Comparison of ENCODE assay signal across 21 cellular contexts in genomic region chr3:66602237-66602636, GRCh38.
DNase-seq lines count a peak whose midpoint lies in the region; ATAC-seq and TF ChIP-seq lines count a peak whose summit lies in the region.
"Had no signal": no experiment of that assay in that cellular context is flagged by ENCODE, and none has a peak within 500 bp of the region (broad histone marks: within the 10 kb centered on the region; RNA-seq: fewer than 3 reads in every experiment).

No MANE protein-coding gene starts in this region.

- H4K8ac ChIP-seq in IMR-90 (ENCODE audit: low read depth in 2 of 2, low read length in 2 of 2) (no peak overlapping the region), mesenchymal stem cell (ENCODE audit: low read length) (no peak overlapping the region)

- H3K36me3 ChIP-seq in IMR-90 (ENCODE audit: control insufficient read depth, insufficient read depth, low read length): no peaks in the 10 kb centered on the region
- no peaks in the 10 kb centered on the region for H3K36me3 ChIP-seq in prostate gland
- H3K36me3 ChIP-seq in mesenchymal stem cell (ENCODE audit: control insufficient read depth in 1 of 2, insufficient read depth in 2 of 2, low read depth in 1 of 2, low read length in 2 of 2): no peaks in the 10 kb centered on the region
- H3K36me3 ChIP-seq: SJCRH30 had no signal

- no peak overlapping the region for H2AK5ac ChIP-seq in IMR-90 (ENCODE audit: low read depth, low read length)
- no peak overlapping the region for H2AK5ac ChIP-seq in mesenchymal stem cell (ENCODE audit: low read length, severe bottlenecking)

- H3K4me3 ChIP-seq in IMR-90 (ENCODE audit: insufficient read depth, low read depth, low read length): no peak overlapping the region
- H3K4me3 ChIP-seq in prostate gland: no peak overlapping the region
- H3K4me3 ChIP-seq in mesenchymal stem cell (ENCODE audit: insufficient read depth in 1 of 2, low read depth in 1 of 2, low read length in 2 of 2): no peak overlapping the region
- H3K4me3 ChIP-seq: SJCRH30 had no signal

- TF ChIP-seq RAD21 in IMR-90 (IDR thresholded peaks at IDR 0.05; ENCODE audit: low read length): no peak

- H2AFZ ChIP-seq in IMR-90 (replicated peaks; ENCODE audit: low read length, poor library complexity) (no peak overlapping the region), mesenchymal stem cell (ENCODE audit: low read depth, low read length) (no peak overlapping the region)

- no peak for ATAC-seq in IMR-90 (ENCODE audit: low read depth)
- ATAC-seq in Right ventricle myocardium superior (ENCODE audit: poor library complexity): no peak
- ATAC-seq: HepG2 had no signal

- TF ChIP-seq POLR2A in IMR-90 (IDR thresholded peaks at IDR 0.05; ENCODE audit: low read depth, low read length) (no peak), prostate gland (IDR thresholded peaks at IDR 0.05) (no peak)

- no peak overlapping the region for H2BK12ac ChIP-seq in mesenchymal stem cell (ENCODE audit: low read length in 2 of 2)

- POLR2A ChIA-PET in IMR-90 (lab: Charles Lee; ENCODE audit: unreplicated experiment): no interaction called here

- H3K14ac ChIP-seq in IMR-90 (replicated peaks; ENCODE audit: low read depth, low read length): no peak overlapping the region
- no peak overlapping the region for H3K14ac ChIP-seq in mesenchymal stem cell (ENCODE audit: low read length in 2 of 2)

- DNase-seq in IMR-90 (peak; percentile 42), epithelial cell of prostate (ENCODE audit: low read depth, low spot score) (no peak), prostate gland (ENCODE audit: low spot score) (no peak), mesenchymal stem cell (no peak), G401 (ENCODE audit: low spot score) (no peak), Right ventricle myocardium superior (no peak)
- DNase-seq in stimulated activated CD4-positive, alpha-beta T cell treated with anti-CD3 and anti-CD28 coated beads, Interleukin-4, amount 100 ng/mL, for 24 hours: no peak
- DNase-seq: DMS53, GF-D8, H9, HFFc6, KBM-7, NCI-H1105 treated with DMSO at 0.1 percent for 48 hours, NCI-H1694, NCI-H2081 treated with DMSO at 0.1 percent for 48 hours, NCI-H446 treated with DMSO at 0.1 percent for 48 hours, NCI-H526 treated with DMSO at 0.1 percent for 48 hours, SJCRH30 had no signal

- H4K20me1 ChIP-seq in IMR-90 (ENCODE audit: insufficient read depth, low read length): no peaks in the 10 kb centered on the region

- H3K56ac ChIP-seq in IMR-90 (ENCODE audit: extremely low read depth, insufficient read depth, low read length): no peak overlapping the region

- H2AK9ac ChIP-seq in IMR-90 (replicated peaks; ENCODE audit: low read depth, low read length, poor library complexity): no peak overlapping the region

- H3K9ac ChIP-seq in IMR-90 (ENCODE audit: low read depth, low read length) (no peak overlapping the region), mesenchymal stem cell (ENCODE audit: low read length) (no peak overlapping the region)

- H3K79me1 ChIP-seq in IMR-90 (ENCODE audit: low read depth in 1 of 2, low read length in 2 of 2) (no peaks in the 10 kb centered on the region), mesenchymal stem cell (replicated peaks; ENCODE audit: low read length, poor library complexity, severe bottlenecking) (no peaks in the 10 kb centered on the region)

- H4K91ac ChIP-seq in IMR-90 (ENCODE audit: insufficient read depth, low read depth, low read length) (no peak overlapping the region), mesenchymal stem cell (ENCODE audit: low read length) (no peak overlapping the region)

- no peak overlapping the region for H3K4me2 ChIP-seq in IMR-90 (ENCODE audit: low read depth, low read length)
- no peak overlapping the region for H3K4me2 ChIP-seq in mesenchymal stem cell (ENCODE audit: low read length, poor library complexity, severe bottlenecking)

- no peak overlapping the region for H4K5ac ChIP-seq in IMR-90 (ENCODE audit: low read depth, low read length)

- H3K27ac ChIP-seq in IMR-90 (ENCODE audit: insufficient read depth, low read length) (no peak overlapping the region), VCaP (peak overlapping the region; percentile 36; the same call in 1 of the 2 replicates), epithelial cell of prostate (peak overlapping the region; percentile 83), prostate gland (peak overlapping the region; percentile 41 to 68), mesenchymal stem cell (ENCODE audit: low read length, poor library complexity, severe bottlenecking) (no peak overlapping the region)
- H3K27ac ChIP-seq: HL-60, SJCRH30 had no signal

- H3K9me3 ChIP-seq in IMR-90 (ENCODE audit: control insufficient read depth, insufficient read depth, low read length) (no peaks in the 10 kb centered on the region), prostate gland (no peaks in the 10 kb centered on the region), mesenchymal stem cell (ENCODE audit: control insufficient read depth, low read length) (no peaks in the 10 kb centered on the region)
- H3K9me3 ChIP-seq: SJCRH30 had no signal

- in situ Hi-C loops in IMR-90 (cut with MboI; ENCODE audit: low sequenced_read_pairs) (no loop called here), G401 (cut with HindIII; ENCODE audit: low sequenced_read_pairs) (no loop called here)

- H3K18ac ChIP-seq in IMR-90 (ENCODE audit: low read depth, low read length) (no peak overlapping the region), mesenchymal stem cell (ENCODE audit: low read depth in 1 of 2, low read length in 2 of 2) (no peak overlapping the region)

- peaks cover 3% of the 10 kb centered on the region for H3K4me1 ChIP-seq in IMR-90 (ENCODE audit: control insufficient read depth, insufficient read depth, low read length)
- peaks cover 3% of the 10 kb centered on the region for H3K4me1 ChIP-seq in prostate gland (replicated peaks)
- peaks cover 3% of the 10 kb centered on the region for H3K4me1 ChIP-seq in mesenchymal stem cell (ENCODE audit: control insufficient read depth, insufficient read depth, low read depth, low read length)

- H2BK5ac ChIP-seq in IMR-90 (ENCODE audit: low read depth, low read length, poor library complexity, severe bottlenecking): no peak overlapping the region
- H2BK5ac ChIP-seq in mesenchymal stem cell (ENCODE audit: low read depth, low read length, poor library complexity, severe bottlenecking): no peak overlapping the region

- CTCF ChIA-PET in IMR-90 (lab: Yijun Ruan, JAX): no interaction called here

- H2BK20ac ChIP-seq in IMR-90 (ENCODE audit: low read depth, low read length): no peak overlapping the region

- H2BK15ac ChIP-seq in IMR-90 (ENCODE audit: low read depth, low read length) (0 out of 3 replicates have a peak overlapping the region, but pooled peaks have one; percentile 41), mesenchymal stem cell (ENCODE audit: low read depth, poor library complexity, severe bottlenecking) (no peak overlapping the region)

- BruUV-seq in IMR-90 (replicated peaks; lab: Mats Ljungman, UMichigan): no TSS peak

- H2BK120ac ChIP-seq in IMR-90 (ENCODE audit: low read depth, low read length): no peak overlapping the region
- no peak overlapping the region for H2BK120ac ChIP-seq in mesenchymal stem cell (ENCODE audit: low read depth, low read length)

- intact Hi-C loops in IMR-90 (cut with micrococcal nuclease) (no loop called here), prostate gland (cut with DNase I) (no loop called here), Right ventricle myocardium superior (cut with DNase I) (no loop called here)

- H3K23ac ChIP-seq in IMR-90 (ENCODE audit: low read depth, low read length) (no peak overlapping the region), mesenchymal stem cell (ENCODE audit: low read length in 2 of 2) (no peak overlapping the region)

- dilution Hi-C loops in IMR-90 (cut with HindIII; ENCODE audit: low sequenced_read_pairs, unreplicated experiment): no loop called here

- H3K9me1 ChIP-seq in IMR-90 (ENCODE audit: insufficient read depth, low read length): no peaks in the 10 kb centered on the region

- 100% methylated on average over 1 of the region's 4 CpGs for WGBS in IMR-90 (ENCODE audit: extremely low coverage in 2 of 2, insufficient read length in 1 of 2), 2 experiments
- 38% methylated on average over 4 of the region's 4 CpGs for WGBS in prostate gland
- 81% methylated on average over 4 of the region's 4 CpGs for WGBS in mesenchymal stem cell

- TF ChIP-seq CTCF in IMR-90 (conservative IDR thresholded peaks at IDR 0.05; ENCODE audit: low read depth, low read length) (no peak), VCaP (conservative IDR thresholded peaks at IDR 0.05) (no peak), prostate gland (IDR thresholded peaks at IDR 0.05) (no peak)

- no peak overlapping the region for H3K4ac ChIP-seq in IMR-90 (ENCODE audit: low read depth, low read length)
- H3K4ac ChIP-seq in mesenchymal stem cell (ENCODE audit: low read depth in 1 of 2, low read length in 2 of 2): no peak overlapping the region

- no peaks in the 10 kb centered on the region for H3K27me3 ChIP-seq in IMR-90 (ENCODE audit: control insufficient read depth, insufficient read depth, low read length)
- no peaks in the 10 kb centered on the region for H3K27me3 ChIP-seq in prostate gland (replicated peaks; ENCODE audit: insufficient read depth)
- H3K27me3 ChIP-seq in mesenchymal stem cell (ENCODE audit: control insufficient read depth in 1 of 2, insufficient read depth in 1 of 2, low read length in 2 of 2): no peaks in the 10 kb centered on the region
- H3K27me3 ChIP-seq: SJCRH30 had no signal

TF ChIP-seq in IMR-90, 13 proteins besides CTCF, POLR2A, EP300 and RAD21:
- TF ChIP-seq MAZ (IDR thresholded peaks at IDR 0.05; ENCODE audit: borderline replicate concordance, low read depth, low read length): no peak
- TF ChIP-seq SMC3 (IDR thresholded peaks at IDR 0.05; ENCODE audit: low read depth, low read length): no peak
- TF ChIP-seq MXI1 (IDR thresholded peaks at IDR 0.05; ENCODE audit: borderline replicate concordance, low read depth, low read length): no peak
- TF ChIP-seq MAFK (IDR thresholded peaks at IDR 0.05; ENCODE audit: low read depth, low read length): no peak
- TF ChIP-seq BHLHE40 (IDR thresholded peaks at IDR 0.05; ENCODE audit: low read depth, low read length): no peak
- no peak for TF ChIP-seq USF2 (IDR thresholded peaks at IDR 0.05; ENCODE audit: low read depth, low read length)
- TF ChIP-seq NFE2L2 (IDR thresholded peaks at IDR 0.05; ENCODE audit: low read depth, low read length): no peak

Comparison
In these comparisons a context has a peak if more than half of its experiments do, and no peak if none do; other contexts are left out.
1. H3K27ac ChIP-seq: peak in VCaP (single experiment), epithelial cell of prostate (single experiment) and prostate gland (2 of 2); none in IMR-90 (single experiment) and mesenchymal stem cell (single experiment).